In genomic region chr6:21846541-21847451, GRCh38 we compare ENCODE assay signal across 8 cellular contexts.
DNase-seq lines count a peak whose midpoint lies in the region; ATAC-seq and TF ChIP-seq lines count a peak whose summit lies in the region.

No MANE protein-coding gene starts in this region.

- DNase-seq in COLO668 (lab: John Stamatoyannopoulos, UW; ENCODE audit: unreplicated experiment) (peak; percentile 88), NCI-H2227 (lab: John Stamatoyannopoulos, UW; ENCODE audit: unreplicated experiment) (peak; percentile 55), glutamatergic neuron (no peak), cerebellar nuclear complex (lab: John Stamatoyannopoulos, UW) (no peak), activated gamma-delta T cell treated with Interleukin-2 at 50 U/mL for 16 hours (no peak)

- H3K27me3 Mint-ChIP-seq in glutamatergic neuron (ENCODE audit: unreplicated experiment): peaks cover 2% of the 10 kb centered on the region

- TF ChIP-seq CTCF in glutamatergic neuron (IDR thresholded peaks at IDR 0.05; ENCODE audit: partially characterized antibody, unreplicated experiment): no peak

- H3K9me3 Mint-ChIP-seq in glutamatergic neuron (ENCODE audit: unreplicated experiment): peaks cover 3% of the 10 kb centered on the region

- peaks cover 4% of the 10 kb centered on the region for H3K36me3 Mint-ChIP-seq in glutamatergic neuron (ENCODE audit: unreplicated experiment)

- H3K4me3 Mint-ChIP-seq in glutamatergic neuron (ENCODE audit: unreplicated experiment): no peak overlapping the region

- peak overlapping the region; percentile 38 for H3K27ac Mint-ChIP-seq in glutamatergic neuron (ENCODE audit: unreplicated experiment)

- H3K4me1 Mint-ChIP-seq in glutamatergic neuron (ENCODE audit: low read depth, unreplicated experiment): peaks cover 49% of the 10 kb centered on the region

- ATAC-seq in HG02623 (IDR thresholded peaks at IDR 0.05; ENCODE audit: unreplicated experiment): peak; percentile 52
- no peak for ATAC-seq in HG03196 (IDR thresholded peaks at IDR 0.05; ENCODE audit: unreplicated experiment)
- ATAC-seq in HG03108 (IDR thresholded peaks at IDR 0.05; ENCODE audit: unreplicated experiment): no peak

Comparison
In these comparisons a context has a peak if more than half of its experiments do, and no peak if none do; other contexts are left out.
1. DNase-seq: peak in COLO668 (single experiment) and NCI-H2227 (single experiment); none in glutamatergic neuron (single experiment), cerebellar nuclear complex (0 of 2) and activated gamma-delta T cell treated with Interleukin-2 at 50 U/mL for 16 hours (single experiment).